12 cellular contexts compared by ENCODE assay signal in genomic region chr12:110266381-110266909, GRCh38. TPM values are rescaled to one million over a fixed set of nuclear protein-coding genes. Genes with fewer than 3 reads are reported as not detected.
DNase-seq lines count a peak whose midpoint lies in the region; ATAC-seq, FAIRE-seq and TF ChIP-seq lines count a peak whose summit lies in the region.
"Had no signal": no experiment of that assay in that cellular context is flagged by ENCODE, and none has a peak within 500 bp of the region (broad histone marks: within the 10 kb centered on the region; RNA-seq: fewer than 3 reads in every experiment).

No MANE protein-coding gene starts in this region.

- no peak for FAIRE-seq in D721Med (lab: Jason Lieb, UNC)

- TF ChIP-seq CTCF in fibroblast of lung (conservative IDR thresholded peaks at IDR 0.05 in 1 of 2, IDR thresholded peaks at IDR 0.05 in 1 of 2; ENCODE audit: low read depth in 1 of 2, low read length in 2 of 2) (no peak), smooth muscle cell (IDR thresholded peaks at IDR 0.05; ENCODE audit: borderline replicate concordance, insufficient read depth, poor library complexity, severe bottlenecking) (no peak), D721Med (IDR thresholded peaks at IDR 0.05; ENCODE audit: insufficient read depth, missing control alignments) (no peak)

- WGBS in smooth muscle cell (ENCODE audit: low lambda C conversion rate) = 80% methylated on average over 5 of the region's 5 CpGs

- H4K20me1 ChIP-seq in fibroblast of lung (ENCODE audit: control insufficient read depth, extremely low read depth, insufficient read depth, low read length) (no peaks in the 10 kb centered on the region), smooth muscle cell (ENCODE audit: low read depth) (no peaks in the 10 kb centered on the region)

- H3K9me3 ChIP-seq in fibroblast of lung (ENCODE audit: control insufficient read depth, insufficient read depth, low read depth, low read length) = no peaks in the 10 kb centered on the region
- H3K9me3 ChIP-seq in smooth muscle cell (replicated peaks; ENCODE audit: low read depth) = no peaks in the 10 kb centered on the region

- no peak overlapping the region for H3K9ac ChIP-seq in fibroblast of lung (ENCODE audit: insufficient read depth, low read length)
- H3K9ac ChIP-seq in smooth muscle cell (ENCODE audit: low read depth) = no peak overlapping the region

- H3K79me2 ChIP-seq in fibroblast of lung (ENCODE audit: control insufficient read depth, insufficient read depth, low read length) = no peaks in the 10 kb centered on the region
- no peaks in the 10 kb centered on the region for H3K79me2 ChIP-seq in smooth muscle cell (ENCODE audit: low read depth)

- peaks cover 25% of the 10 kb centered on the region for H3K4me1 ChIP-seq in fibroblast of lung (ENCODE audit: control insufficient read depth, extremely low read depth, insufficient read depth, low read length)
- peaks cover 30% of the 10 kb centered on the region for H3K4me1 ChIP-seq in smooth muscle cell (ENCODE audit: low read depth)

- H3K27me3 ChIP-seq in fibroblast of lung (ENCODE audit: control insufficient read depth, insufficient read depth, low read length) (no peaks in the 10 kb centered on the region), smooth muscle cell (ENCODE audit: low read depth) (no peaks in the 10 kb centered on the region)

- DNase-seq in NCI-H2081 (lab: John Stamatoyannopoulos, UW) = peak; percentile 37 to 79
- DNase-seq in NCI-H2081 treated with DMSO at 0.1 percent for 48 hours (lab: John Stamatoyannopoulos, UW) = no peak
- DNase-seq in NCI-H82 (lab: John Stamatoyannopoulos, UW) = peak; percentile 92
- no peak for DNase-seq in fibroblast of lung (ENCODE audit: low read depth in 2 of 2)
- DNase-seq in smooth muscle cell (lab: John Stamatoyannopoulos, UW; ENCODE audit: unreplicated experiment) = no peak
- DNase-seq in D721Med (ENCODE audit: insufficient read length, low spot score) = no peak
- DNase-seq in midbrain (lab: John Stamatoyannopoulos, UW) = no peak
- DNase-seq: activated CD4-positive, alpha-beta T cell treated with anti-CD3 and anti-CD28 coated beads, Interleukin-2, amount 10 ng/mL, durations not matched to agents 24 days and 14 days; DND-41; effector CD8-positive, alpha-beta T cell; stimulated activated CD8-positive, alpha-beta memory T cell treated with anti-CD3 and anti-CD28 coated beads, Interleukin-4, amount 100 ng/mL, for 48 hours had no signal

- H3K4me2 ChIP-seq in fibroblast of lung (ENCODE audit: extremely low read depth, insufficient read depth, low read length) (peak overlapping the region; percentile 39), smooth muscle cell (peak overlapping the region; percentile 54)

- H2AFZ ChIP-seq in fibroblast of lung (ENCODE audit: low read length) = no peak overlapping the region
- H2AFZ ChIP-seq in smooth muscle cell (ENCODE audit: low read depth) = no peak overlapping the region

- ATAC-seq in HG03280 (IDR thresholded peaks at IDR 0.05; ENCODE audit: unreplicated experiment) = no peak

- H3K36me3 ChIP-seq in fibroblast of lung (ENCODE audit: control insufficient read depth, insufficient read depth, low read length) (no peaks in the 10 kb centered on the region), smooth muscle cell (ENCODE audit: low read depth) (no peaks in the 10 kb centered on the region)

- H3K4me3 ChIP-seq in fibroblast of lung (replicated peaks in 1 of 4; ENCODE audit: control extremely low read depth in 1 of 4, insufficient read depth in 1 of 4, low read depth in 3 of 4, low read length in 4 of 4) (no peak overlapping the region), smooth muscle cell (no peak overlapping the region)

- no peaks in the 10 kb centered on the region for H3F3A ChIP-seq in smooth muscle cell (ENCODE audit: low read depth)

- peak overlapping the region; percentile 30 for H3K27ac ChIP-seq in fibroblast of lung (ENCODE audit: insufficient read depth, low read length)
- peak overlapping the region; percentile 59 for H3K27ac ChIP-seq in smooth muscle cell (ENCODE audit: low read depth)

RNA-seq across cellular contexts. Expression of gene ATP2A2, which starts 14.6 kb away (rescaled TPM):
- total RNA-seq in fibroblast of lung = 119 and 151 TPM in 2 replicates
- polyA plus RNA-seq in fibroblast of lung = 203 and 216 TPM in 2 replicates
- polyA plus RNA-seq in fibroblast of lung (2012) = 201 and 225 TPM in 2 replicates
- 322 and 360 TPM in 2 replicates for polyA minus RNA-seq in fibroblast of lung (ENCODE audit: low replicate concordance)
- total RNA-seq in smooth muscle cell = 103 and 104 TPM in 2 replicates
- polyA plus RNA-seq in smooth muscle cell = 47.6 and 53.7 TPM in 2 replicates

Comparison
In these comparisons a context has a peak if more than half of its experiments do, and no peak if none do; other contexts are left out.
1. DNase-seq: peak in NCI-H2081 (2 of 2) and NCI-H82 (single experiment); none in NCI-H2081 treated with DMSO at 0.1 percent for 48 hours (single experiment), fibroblast of lung (0 of 2), smooth muscle cell (single experiment), D721Med (single experiment) and midbrain (single experiment).